ENCODE assay signal across 9 cellular contexts in the genomic region with DNA sequence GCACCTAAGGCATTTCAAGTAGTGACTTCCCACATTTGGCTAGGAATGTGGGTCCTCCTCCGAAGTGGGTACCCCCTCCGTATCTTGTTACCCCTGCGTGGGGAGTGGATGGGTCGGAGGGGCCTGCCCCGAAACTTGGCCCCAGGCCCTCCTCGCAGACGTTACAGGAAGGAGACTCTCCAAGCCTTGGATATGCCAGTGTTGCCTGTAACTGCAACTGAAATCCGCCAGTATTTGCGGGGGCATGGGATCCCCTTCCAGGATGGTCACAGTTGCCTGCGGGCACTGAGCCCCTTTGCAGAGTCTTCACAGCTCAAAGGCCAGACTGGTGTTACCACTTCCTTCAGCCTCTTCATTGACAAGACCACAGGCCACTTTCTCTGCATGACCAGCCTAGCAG. TPM values are rescaled to one million over a fixed set of nuclear protein-coding genes. Genes with fewer than 3 reads are reported as not detected.
A peak's percentile ranks its signal among the peaks of the same experiment; 100 is the strongest.
DNase-seq lines count a peak whose midpoint lies in the region; ATAC-seq and FAIRE-seq lines count a peak whose summit lies in the region.
"Had no signal": no experiment of that assay in that cellular context is flagged by ENCODE, and none has a peak within 500 bp of the region (broad histone marks: within the 10 kb centered on the region; RNA-seq: fewer than 3 reads in every experiment).

No MANE protein-coding gene starts in this region.

- H3K4me3 Mint-ChIP-seq in T-helper 2 cell treated with Interferon-gamma antibody and Interleukin-4, amounts not matched to agents 5 μg/mL and 100 μg/mL, for 36 hours: peak overlapping the region; percentile 96
- peak overlapping the region; percentile 98 for H3K4me3 Mint-ChIP-seq in activated T-helper 1 cell treated with anti-CD3 and anti-CD28 coated beads, Interleukin-12 subunit alpha, Interleukin-12 subunit beta, Interleukin-2, Interleukin-4 antibody, amounts not matched to agents 30 ng/mL and 10 ng/mL and 1 ng/mL, durations not matched to agents 14 hours and 24 hours and 36 hours
- peak overlapping the region; percentile 89 to 96 (median 91) for H3K4me3 Mint-ChIP-seq in immature natural killer cell
- H3K4me3 Mint-ChIP-seq in stimulated activated naive CD8-positive, alpha-beta T cell treated with anti-CD3 and anti-CD28 coated beads, Interleukin-15, amount 100 ng/mL, for 72 hours: peak overlapping the region; percentile 88 to 96

- no peak for DNase-seq in T-helper 2 cell treated with Interferon-gamma antibody and Interleukin-4, amounts not matched to agents 5 μg/mL and 100 μg/mL, for 36 hours (ENCODE audit: low spot score)
- DNase-seq in T-helper 2 cell (no peak), immature natural killer cell (no peak), frontal cortex (ENCODE audit: low spot score in 2 of 2) (no peak), SKM-1 treated with dmso at 0.1 percent for 144 hours (lab: John Stamatoyannopoulos, UW; ENCODE audit: unreplicated experiment) (no peak)
- DNase-seq in activated T-helper 1 cell treated with anti-CD3 and anti-CD28 coated beads, Interleukin-12 subunit alpha, Interleukin-12 subunit beta, Interleukin-2, Interleukin-4 antibody, amounts not matched to agents 30 ng/mL and 10 ng/mL and 1 ng/mL, durations not matched to agents 14 hours and 24 hours and 36 hours (ENCODE audit: low spot score): no peak
- DNase-seq in stimulated activated naive CD8-positive, alpha-beta T cell treated with anti-CD3 and anti-CD28 coated beads, Interleukin-15, amount 100 ng/mL, for 72 hours: no peak
- DNase-seq: stimulated activated CD8-positive, alpha-beta memory T cell treated with anti-CD3 and anti-CD28 coated beads, Interleukin-4, amount 100 ng/mL, for 48 hours had no signal

- FAIRE-seq in frontal cortex (lab: Jason Lieb, UNC): no peak

- no peak overlapping the region for H3K27ac Mint-ChIP-seq in T-helper 2 cell treated with Interferon-gamma antibody and Interleukin-4, amounts not matched to agents 5 μg/mL and 100 μg/mL, for 36 hours
- H3K27ac Mint-ChIP-seq in activated T-helper 1 cell treated with anti-CD3 and anti-CD28 coated beads, Interleukin-12 subunit alpha, Interleukin-12 subunit beta, Interleukin-2, Interleukin-4 antibody, amounts not matched to agents 30 ng/mL and 10 ng/mL and 1 ng/mL, durations not matched to agents 14 hours and 24 hours and 36 hours: no peak overlapping the region
- peak overlapping the region in 2 of 6 donors; percentile 77 to 83 for H3K27ac Mint-ChIP-seq in immature natural killer cell
- H3K27ac Mint-ChIP-seq in stimulated activated naive CD8-positive, alpha-beta T cell treated with anti-CD3 and anti-CD28 coated beads, Interleukin-15, amount 100 ng/mL, for 72 hours: peak overlapping the region; percentile 38 to 97

- H3K27me3 Mint-ChIP-seq in T-helper 2 cell treated with Interferon-gamma antibody and Interleukin-4, amounts not matched to agents 5 μg/mL and 100 μg/mL, for 36 hours (ENCODE audit: low read depth): no peaks in the 10 kb centered on the region
- no peaks in the 10 kb centered on the region for H3K27me3 Mint-ChIP-seq in activated T-helper 1 cell treated with anti-CD3 and anti-CD28 coated beads, Interleukin-12 subunit alpha, Interleukin-12 subunit beta, Interleukin-2, Interleukin-4 antibody, amounts not matched to agents 30 ng/mL and 10 ng/mL and 1 ng/mL, durations not matched to agents 14 hours and 24 hours and 36 hours (ENCODE audit: insufficient read depth)
- peaks cover 0 to 7% (median 2%) of the 10 kb centered on the region in 3 donors for H3K27me3 Mint-ChIP-seq in immature natural killer cell (ENCODE audit: low read depth in 3 of 3)
- no peaks in the 10 kb centered on the region for H3K27me3 Mint-ChIP-seq in stimulated activated naive CD8-positive, alpha-beta T cell treated with anti-CD3 and anti-CD28 coated beads, Interleukin-15, amount 100 ng/mL, for 72 hours

- intact Hi-C loops in activated T-helper 1 cell treated with anti-CD3 and anti-CD28 coated beads, Interleukin-12 subunit alpha, Interleukin-12 subunit beta, Interleukin-2, Interleukin-4 antibody, amounts not matched to agents 30 ng/mL and 10 ng/mL and 1 ng/mL, durations not matched to agents 14 hours and 24 hours and 36 hours (cut with micrococcal nuclease): no loop called here

- H3K9me3 Mint-ChIP-seq in T-helper 2 cell treated with Interferon-gamma antibody and Interleukin-4, amounts not matched to agents 5 μg/mL and 100 μg/mL, for 36 hours: no peaks in the 10 kb centered on the region
- no peaks in the 10 kb centered on the region for H3K9me3 Mint-ChIP-seq in activated T-helper 1 cell treated with anti-CD3 and anti-CD28 coated beads, Interleukin-12 subunit alpha, Interleukin-12 subunit beta, Interleukin-2, Interleukin-4 antibody, amounts not matched to agents 30 ng/mL and 10 ng/mL and 1 ng/mL, durations not matched to agents 14 hours and 24 hours and 36 hours
- H3K9me3 Mint-ChIP-seq in immature natural killer cell: no peaks in the 10 kb centered on the region
- H3K9me3 Mint-ChIP-seq in stimulated activated naive CD8-positive, alpha-beta T cell treated with anti-CD3 and anti-CD28 coated beads, Interleukin-15, amount 100 ng/mL, for 72 hours: no peaks in the 10 kb centered on the region

- ATAC-seq in stimulated activated naive CD8-positive, alpha-beta T cell treated with anti-CD3 and anti-CD28 coated beads, Interleukin-15, amount 100 ng/mL, for 72 hours: no peak
- ATAC-seq in HG03280 (IDR thresholded peaks at IDR 0.05; ENCODE audit: unreplicated experiment): no peak

- peaks cover 20% of the 10 kb centered on the region for H3K4me1 Mint-ChIP-seq in T-helper 2 cell treated with Interferon-gamma antibody and Interleukin-4, amounts not matched to agents 5 μg/mL and 100 μg/mL, for 36 hours (ENCODE audit: low read depth)
- peaks cover 24% of the 10 kb centered on the region for H3K4me1 Mint-ChIP-seq in activated T-helper 1 cell treated with anti-CD3 and anti-CD28 coated beads, Interleukin-12 subunit alpha, Interleukin-12 subunit beta, Interleukin-2, Interleukin-4 antibody, amounts not matched to agents 30 ng/mL and 10 ng/mL and 1 ng/mL, durations not matched to agents 14 hours and 24 hours and 36 hours (ENCODE audit: low read depth)
- H3K4me1 Mint-ChIP-seq in immature natural killer cell: peaks cover 26 to 28% of the 10 kb centered on the region in 2 donors
- peaks cover 49% of the 10 kb centered on the region for H3K4me1 Mint-ChIP-seq in stimulated activated naive CD8-positive, alpha-beta T cell treated with anti-CD3 and anti-CD28 coated beads, Interleukin-15, amount 100 ng/mL, for 72 hours

- H3K36me3 Mint-ChIP-seq in T-helper 2 cell treated with Interferon-gamma antibody and Interleukin-4, amounts not matched to agents 5 μg/mL and 100 μg/mL, for 36 hours (ENCODE audit: low read depth): peaks cover 31% of the 10 kb centered on the region
- H3K36me3 Mint-ChIP-seq in activated T-helper 1 cell treated with anti-CD3 and anti-CD28 coated beads, Interleukin-12 subunit alpha, Interleukin-12 subunit beta, Interleukin-2, Interleukin-4 antibody, amounts not matched to agents 30 ng/mL and 10 ng/mL and 1 ng/mL, durations not matched to agents 14 hours and 24 hours and 36 hours (ENCODE audit: low read depth): peaks cover 39% of the 10 kb centered on the region
- H3K36me3 Mint-ChIP-seq in immature natural killer cell: peaks cover 13 to 22% (median 16%) of the 10 kb centered on the region in 3 donors

RNA-seq across cellular contexts. Expression of a gene that starts 0.8 kb away (rescaled TPM):
- total RNA-seq in activated T-helper 1 cell treated with anti-CD3 and anti-CD28 coated beads, Interleukin-12 subunit alpha, Interleukin-12 subunit beta, Interleukin-2, Interleukin-4 antibody, amounts not matched to agents 30 ng/mL and 10 ng/mL and 1 ng/mL, durations not matched to agents 14 hours and 24 hours and 36 hours: 41.1 and 42.3 TPM in 2 replicates
- 1 to 10 TPM in 1 of 3 donors, under 1 TPM in 1, not detected in 1; 0.76 to 5.7 TPM for polyA plus RNA-seq in immature natural killer cell
- 6.5 TPM for total RNA-seq in frontal cortex

RNA-seq across cellular contexts. Expression of a gene that starts 0.9 kb away (rescaled TPM):
- total RNA-seq in activated T-helper 1 cell treated with anti-CD3 and anti-CD28 coated beads, Interleukin-12 subunit alpha, Interleukin-12 subunit beta, Interleukin-2, Interleukin-4 antibody, amounts not matched to agents 30 ng/mL and 10 ng/mL and 1 ng/mL, durations not matched to agents 14 hours and 24 hours and 36 hours: 61.5 and 63.2 TPM in 2 replicates
- 100 to 1,000 TPM; 117 to 163 (median 129) TPM for polyA plus RNA-seq in immature natural killer cell
- 35.5 TPM for total RNA-seq in frontal cortex

RNA-seq across cellular contexts. Expression of a gene that starts 11.4 kb away (rescaled TPM):
- total RNA-seq in activated T-helper 1 cell treated with anti-CD3 and anti-CD28 coated beads, Interleukin-12 subunit alpha, Interleukin-12 subunit beta, Interleukin-2, Interleukin-4 antibody, amounts not matched to agents 30 ng/mL and 10 ng/mL and 1 ng/mL, durations not matched to agents 14 hours and 24 hours and 36 hours: 22.3 TPM in 2 replicates
- polyA plus RNA-seq in immature natural killer cell: 10 to 100 TPM in 1 of 3 donors, 1 to 10 TPM in 2; 5.8 to 13.1 (median 7.1) TPM
- 15.5 TPM for total RNA-seq in frontal cortex

RNA-seq across cellular contexts. Expression of a gene that starts 18.9 kb away (rescaled TPM):
- total RNA-seq in activated T-helper 1 cell treated with anti-CD3 and anti-CD28 coated beads, Interleukin-12 subunit alpha, Interleukin-12 subunit beta, Interleukin-2, Interleukin-4 antibody, amounts not matched to agents 30 ng/mL and 10 ng/mL and 1 ng/mL, durations not matched to agents 14 hours and 24 hours and 36 hours: 0.31 and 0.83 TPM in 2 replicates
- under 1 TPM in 1 of 3 donors, not detected in 2; 0.35 TPM for polyA plus RNA-seq in immature natural killer cell
- total RNA-seq in frontal cortex: 6.5 TPM

RNA-seq across cellular contexts. Expression of a gene that starts 42.8 kb away (rescaled TPM):
- 0.47 and 0.54 TPM in 2 replicates for total RNA-seq in activated T-helper 1 cell treated with anti-CD3 and anti-CD28 coated beads, Interleukin-12 subunit alpha, Interleukin-12 subunit beta, Interleukin-2, Interleukin-4 antibody, amounts not matched to agents 30 ng/mL and 10 ng/mL and 1 ng/mL, durations not matched to agents 14 hours and 24 hours and 36 hours
- 1 to 10 TPM in 1 of 3 donors, under 1 TPM in 1, not detected in 1; 0.28 to 1.1 TPM for polyA plus RNA-seq in immature natural killer cell
- total RNA-seq in frontal cortex: 10.2 TPM

Comparison
In these comparisons a context has a peak if more than half of its experiments do, and no peak if none do; other contexts are left out.
1. H3K27ac Mint-ChIP-seq: peak in stimulated activated naive CD8-positive, alpha-beta T cell treated with anti-CD3 and anti-CD28 coated beads, Interleukin-15, amount 100 ng/mL, for 72 hours (2 of 2); none in T-helper 2 cell treated with Interferon-gamma antibody and Interleukin-4, amounts not matched to agents 5 μg/mL and 100 μg/mL, for 36 hours (single experiment) and activated T-helper 1 cell treated with anti-CD3 and anti-CD28 coated beads, Interleukin-12 subunit alpha, Interleukin-12 subunit beta, Interleukin-2, Interleukin-4 antibody, amounts not matched to agents 30 ng/mL and 10 ng/mL and 1 ng/mL, durations not matched to agents 14 hours and 24 hours and 36 hours (single experiment).
2. Peak in every context shown above with its lines, with median percentiles within 50 percentile points of each other: H3K4me3 Mint-ChIP-seq.